ENCODE assay signal across 8 cellular contexts in genomic region chr19:7505682-7506384, GRCh38. TPM values are rescaled to one million over a fixed set of nuclear protein-coding genes. Genes with fewer than 3 reads are reported as not detected.
DNase-seq lines count a peak whose midpoint lies in the region; ATAC-seq and TF ChIP-seq lines count a peak whose summit lies in the region.

No MANE protein-coding gene starts in this region.

- peaks cover 4% of the 10 kb centered on the region for H3K9me3 ChIP-seq in T-helper 17 cell (ENCODE audit: control insufficient read depth, low read length, poor library complexity, severe bottlenecking)
- H3K9me3 ChIP-seq in uterus, result no peaks in the 10 kb centered on the region

- H3K27me3 ChIP-seq in uterus, result no peaks in the 10 kb centered on the region

- H3K36me3 Mint-ChIP-seq in T-helper 17 cell (ENCODE audit: low read depth), result no peaks in the 10 kb centered on the region

- TF ChIP-seq POLR2A in uterus (IDR thresholded peaks at IDR 0.05), result no peak

- no peak for TF ChIP-seq CTCF in GM12865 (IDR thresholded peaks at IDR 0.05; ENCODE audit: insufficient read depth, low read depth, low read length, missing control alignments)
- TF ChIP-seq CTCF in uterus (IDR thresholded peaks at IDR 0.05), result no peak

- ATAC-seq in T-helper 17 cell (peak; percentile 55), HG03378 (IDR thresholded peaks at IDR 0.05; ENCODE audit: unreplicated experiment) (no peak), GM21737 (IDR thresholded peaks at IDR 0.05; ENCODE audit: unreplicated experiment) (no peak)
- peak; percentile 40 for ATAC-seq in stimulated activated naive CD8-positive, alpha-beta T cell treated with anti-CD3 and anti-CD28 coated beads, Interleukin-15, Interleukin-2, amounts not matched to agents 100 U/mL and 50 U/mL, for 24 hours

- peaks cover 0 to 4% of the 10 kb centered on the region in 2 donors for H3K4me1 ChIP-seq in uterus

- H3K4me3 Mint-ChIP-seq in T-helper 17 cell, result peak overlapping the region; percentile 19

- intact Hi-C loops in head of caudate nucleus (cut with DNase I) (no loop called here), uterus (cut with DNase I; ENCODE audit: low total_unique reads) (no loop called here)

- H3K36me3 ChIP-seq in uterus, result no peaks in the 10 kb centered on the region

- no peak overlapping the region for H3K27ac ChIP-seq in uterus

- peaks cover 24% of the 10 kb centered on the region for H3K27me3 Mint-ChIP-seq in T-helper 17 cell

- H3K4me3 ChIP-seq in GM12865 (ENCODE audit: low read depth, low read length), result no peak overlapping the region
- H3K4me3 ChIP-seq in uterus, result no peak overlapping the region

- DNase-seq in AG08395 (ENCODE audit: low spot score), result peak; percentile 52
- peak; percentile 35 for DNase-seq in GM12865 (ENCODE audit: low read depth)
- DNase-seq in T-helper 17 cell, result no peak
- DNase-seq in head of caudate nucleus, result peak in 36 of 42 donors; percentile 23 to 79 (median 61)
- DNase-seq in stimulated activated naive CD8-positive, alpha-beta T cell treated with anti-CD3 and anti-CD28 coated beads, Interleukin-15, Interleukin-2, amounts not matched to agents 100 U/mL and 50 U/mL, for 24 hours, result peak; percentile 58
- no peak for DNase-seq in uterus

- H3K27ac Mint-ChIP-seq in T-helper 17 cell, result no peak overlapping the region

- H3K4me1 Mint-ChIP-seq in T-helper 17 cell, result peaks cover 5% of the 10 kb centered on the region

RNA-seq across cellular contexts. Expression of gene ZNF358, which starts 10.1 kb away (rescaled TPM):
- 1 to 10 TPM; 4.1 to 5.1 TPM for total RNA-seq in T-helper 17 cell
- 10 to 100 TPM; 19.1 to 69.1 (median 33.8) TPM for total RNA-seq in uterus

RNA-seq across cellular contexts. Expression of gene MCOLN1, which starts 16.6 kb away (rescaled TPM):
- total RNA-seq in T-helper 17 cell, result 10 to 100 TPM; 11.4 to 17.0 TPM
- total RNA-seq in uterus, result 10 to 100 TPM in 1 of 4 donors, 1 to 10 TPM in 3; 5.6 to 24.7 (median 8.0) TPM

RNA-seq across cellular contexts. Expression of gene PEX11G, which starts 17.0 kb away (rescaled TPM):
- not detected for total RNA-seq in T-helper 17 cell
- total RNA-seq in uterus, result 1 to 10 TPM in 2 of 4 donors, not detected in 2; 2.1 to 3.0 TPM

RNA-seq across cellular contexts. Expression of gene PNPLA6, which starts 29.7 kb away (rescaled TPM):
- total RNA-seq in T-helper 17 cell, result 10 to 100 TPM; 95.1 to 97.2 TPM
- total RNA-seq in uterus, result 100 to 1,000 TPM in 1 of 4 donors, 10 to 100 TPM in 3; 26.4 to 113 (median 40.4) TPM

Comparison
In these comparisons a context has a peak if more than half of its experiments do, and no peak if none do; other contexts are left out.
1. DNase-seq: peak in AG08395 (single experiment), GM12865 (single experiment), head of caudate nucleus (36 of 42) and stimulated activated naive CD8-positive, alpha-beta T cell treated with anti-CD3 and anti-CD28 coated beads, Interleukin-15, Interleukin-2, amounts not matched to agents 100 U/mL and 50 U/mL, for 24 hours (single experiment); none in T-helper 17 cell (0 of 3) and uterus (0 of 2).
2. ATAC-seq: peak in T-helper 17 cell (single experiment) and stimulated activated naive CD8-positive, alpha-beta T cell treated with anti-CD3 and anti-CD28 coated beads, Interleukin-15, Interleukin-2, amounts not matched to agents 100 U/mL and 50 U/mL, for 24 hours (single experiment); none in HG03378 (single experiment) and GM21737 (single experiment).